In genomic region chr1:246117066-246117791, GRCh38 we compare ENCODE assay signal across 8 cellular contexts.
DNase-seq lines count a peak whose midpoint lies in the region; ATAC-seq, FAIRE-seq and TF ChIP-seq lines count a peak whose summit lies in the region.

No MANE protein-coding gene starts in this region.

- H3K36me3 ChIP-seq in suprapubic skin = no peaks in the 10 kb centered on the region

- H3K4me3 ChIP-seq in suprapubic skin = no peak overlapping the region

- no peaks in the 10 kb centered on the region for H3K4me1 Mint-ChIP-seq in neural crest cell

- FAIRE-seq in D721Med (lab: Jason Lieb, UNC) = no peak

- no peak overlapping the region for H3K27ac Mint-ChIP-seq in neural crest cell (ENCODE audit: unreplicated experiment)

- H3K36me3 Mint-ChIP-seq in neural crest cell (ENCODE audit: low read depth) = no peaks in the 10 kb centered on the region

- TF ChIP-seq POLR2A in suprapubic skin (IDR thresholded peaks at IDR 0.05) = no peak

- DNase-seq in D721Med (ENCODE audit: insufficient read length, low spot score) (no peak), NCI-H69 (lab: John Stamatoyannopoulos, UW) (peak; percentile 83), neural crest cell (ENCODE audit: low read depth, low spot score) (no peak), suprapubic skin (ENCODE audit: low spot score in 2 of 2) (no peak)
- peak; percentile 3 to 18 for DNase-seq in activated CD4-positive, alpha-beta T cell treated with anti-CD3 and anti-CD28 coated beads, Interleukin-2, amount 50 U/mL, for 48 hours

- peak; percentile 94 for ATAC-seq in GM19372 (IDR thresholded peaks at IDR 0.05; ENCODE audit: low read depth, unreplicated experiment)
- ATAC-seq in HG03280 (IDR thresholded peaks at IDR 0.05; ENCODE audit: unreplicated experiment) = peak; percentile 94
- peak; percentile 45 for ATAC-seq in esophagus mucosa

- H3K27me3 Mint-ChIP-seq in neural crest cell (ENCODE audit: low read depth) = no peaks in the 10 kb centered on the region

- no peak overlapping the region for H3K4me3 Mint-ChIP-seq in neural crest cell

- no peaks in the 10 kb centered on the region for H3K9me3 ChIP-seq in suprapubic skin

- no peaks in the 10 kb centered on the region for H3K27me3 ChIP-seq in suprapubic skin

- H3K27ac ChIP-seq in suprapubic skin = no peak overlapping the region

- TF ChIP-seq CTCF in D721Med (IDR thresholded peaks at IDR 0.05; ENCODE audit: insufficient read depth, missing control alignments) (peak; percentile 42), neural crest cell (conservative IDR thresholded peaks at IDR 0.05) (peak; percentile 60), suprapubic skin (IDR thresholded peaks at IDR 0.05) (peak in 1 of 2 donors; percentile 28)

- no peak for TF ChIP-seq EP300 in suprapubic skin (IDR thresholded peaks at IDR 0.05)

- H3K9me3 Mint-ChIP-seq in neural crest cell = no peaks in the 10 kb centered on the region

- WGBS in suprapubic skin = 60% methylated on average over 10 of the region's 10 CpGs

- H3K4me1 ChIP-seq in suprapubic skin = peaks cover 4% of the 10 kb centered on the region

Comparison
In these comparisons a context has a peak if more than half of its experiments do, and no peak if none do; other contexts are left out.
1. DNase-seq: peak in NCI-H69 (single experiment) and activated CD4-positive, alpha-beta T cell treated with anti-CD3 and anti-CD28 coated beads, Interleukin-2, amount 50 U/mL, for 48 hours (2 of 2); none in D721Med (single experiment), neural crest cell (single experiment) and suprapubic skin (0 of 2).
2. Peak in every context shown above with its lines, with median percentiles within 50 percentile points of each other: ATAC-seq.